ENCODE assay signal across 8 cellular contexts in the genomic region with DNA sequence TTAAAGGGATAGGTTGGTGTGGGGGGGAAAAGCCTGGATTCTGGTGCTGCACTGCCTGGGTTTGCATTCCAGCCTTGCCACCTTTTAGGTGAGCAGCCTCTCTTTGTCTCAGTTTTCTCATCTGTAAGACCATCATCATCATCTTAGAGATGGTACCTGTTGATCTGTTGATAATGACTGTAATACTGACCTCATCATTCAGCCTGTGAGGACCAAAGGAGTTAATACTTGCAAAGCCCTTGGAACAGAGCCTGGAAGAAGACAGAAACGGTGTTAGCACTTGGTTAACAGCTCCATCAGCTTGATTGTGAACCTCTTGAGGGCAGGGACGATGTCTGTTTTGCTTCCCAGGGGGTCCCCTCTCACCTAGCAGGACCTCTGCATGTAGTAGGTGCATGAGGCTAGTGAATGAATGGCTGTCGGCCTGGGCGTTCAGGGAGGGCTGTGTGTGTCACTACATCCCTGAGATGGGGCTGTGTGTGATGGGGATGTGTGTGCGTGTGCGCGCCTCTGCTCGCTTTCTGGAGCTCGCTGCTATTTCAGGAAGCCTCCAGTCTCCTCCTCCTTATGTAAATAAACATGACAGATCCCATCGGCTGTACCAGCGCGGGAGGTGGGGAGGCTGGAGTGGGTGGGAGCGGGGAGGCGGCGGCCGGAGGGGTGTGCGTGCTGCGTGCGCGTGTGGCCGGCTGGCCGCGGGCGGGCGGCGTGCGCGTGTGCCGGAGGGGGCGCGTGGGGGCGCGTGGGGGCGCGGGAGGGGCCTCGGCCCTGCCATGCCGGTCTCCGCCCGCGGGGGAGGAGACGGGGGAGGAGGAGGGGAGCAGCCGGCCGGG.
DNase-seq lines count a peak whose midpoint lies in the region; ATAC-seq and TF ChIP-seq lines count a peak whose summit lies in the region.

No MANE protein-coding gene starts in this region.

- H3K14ac ChIP-seq in trophoblast cell (ENCODE audit: low read length), result no peak overlapping the region

- H3K79me2 ChIP-seq in trophoblast cell (ENCODE audit: control insufficient read depth, insufficient read depth, low read length, poor library complexity), result no peaks in the 10 kb centered on the region

- no peak overlapping the region for H2BK120ac ChIP-seq in trophoblast cell (ENCODE audit: insufficient read depth, low read length, poor library complexity)

- no peaks in the 10 kb centered on the region for H3K9me3 ChIP-seq in cardiac muscle cell (ENCODE audit: low read depth)
- peaks cover 2% of the 10 kb centered on the region for H3K9me3 ChIP-seq in trophoblast cell (ENCODE audit: insufficient read depth, low read depth, low read length)

- H3K4me1 Mint-ChIP-seq in activated naive CD8-positive, alpha-beta T cell treated with anti-CD3 and anti-CD28 coated beads, Interleukin-2, amount 50 U/mL, for 24 hours, result peaks cover 15% of the 10 kb centered on the region

- H3K9ac ChIP-seq in trophoblast cell (ENCODE audit: low read length), result no peak overlapping the region

- no peak overlapping the region for H2BK12ac ChIP-seq in trophoblast cell (ENCODE audit: low read length)

- H3K36me3 ChIP-seq in cardiac muscle cell (no peaks in the 10 kb centered on the region), trophoblast cell (ENCODE audit: control insufficient read depth in 1 of 2, insufficient read depth in 2 of 2, low read length in 2 of 2) (peaks cover 0 to 1% of the 10 kb centered on the region in 2 experiments)

- no peak overlapping the region for H2BK5ac ChIP-seq in trophoblast cell (ENCODE audit: low read depth, low read length, poor library complexity)

- no peak for TF ChIP-seq CTCF in cardiac muscle cell (IDR thresholded peaks at IDR 0.05; ENCODE audit: low read depth, low read length)

- no CpG with 5 or more reads among the region's 43 CpGs for WGBS in trophoblast cell (ENCODE audit: extremely low coverage, insufficient coverage, insufficient read length)

- no peak overlapping the region for H2AK5ac ChIP-seq in trophoblast cell (ENCODE audit: low read length)

- H3K79me1 ChIP-seq in trophoblast cell (ENCODE audit: low read length), result peaks cover 4% of the 10 kb centered on the region

- no peak overlapping the region for H4K91ac ChIP-seq in trophoblast cell (ENCODE audit: low read depth, low read length)

- no peaks in the 10 kb centered on the region for H3K4me1 ChIP-seq in cardiac muscle cell (ENCODE audit: low read depth)
- H3K4me1 ChIP-seq in trophoblast cell (ENCODE audit: control insufficient read depth in 1 of 2, insufficient read depth in 2 of 2, low read length in 2 of 2), result peaks cover 0 to 3% of the 10 kb centered on the region in 2 experiments

- no peak overlapping the region for H2AFZ ChIP-seq in trophoblast cell (ENCODE audit: insufficient read depth, low read length, poor library complexity)

- H3K4ac ChIP-seq in trophoblast cell (ENCODE audit: low read depth, low read length), result no peak overlapping the region

- H3K27ac Mint-ChIP-seq in activated naive CD8-positive, alpha-beta T cell treated with anti-CD3 and anti-CD28 coated beads, Interleukin-2, amount 50 U/mL, for 24 hours, result no peak overlapping the region

- H4K12ac ChIP-seq in trophoblast cell (ENCODE audit: low read depth, low read length), result no peak overlapping the region

- H3K27ac ChIP-seq in cardiac muscle cell (no peak overlapping the region), trophoblast cell (ENCODE audit: low read depth, low read length) (no peak overlapping the region)

- H3K18ac ChIP-seq in trophoblast cell (ENCODE audit: low read length), result no peak overlapping the region

- DNase-seq in activated effector memory CD4-positive, alpha-beta T cell treated with anti-CD3 and anti-CD28 coated beads, Interleukin-2, amount 50 U/mL, for 16 hours, result peak; percentile 66
- DNase-seq in activated effector memory CD4-positive, alpha-beta T cell treated with Interleukin-2 at 50 U/mL for 16 hours, result no peak
- DNase-seq in NCI-H526 (lab: John Stamatoyannopoulos, UW) (peak; percentile 43 to 82), cardiac muscle cell (ENCODE audit: low read depth in 1 of 2, low spot score in 1 of 2) (peak; percentile 63 to 85), trophoblast cell (peak; percentile 46 to 56), pons (ENCODE audit: low spot score) (no peak)
- DNase-seq in activated naive CD8-positive, alpha-beta T cell treated with anti-CD3 and anti-CD28 coated beads, Interleukin-2, amount 50 U/mL, for 24 hours, result peak; percentile 22

- peak overlapping the region; percentile 41 for H3K4me3 ChIP-seq in cardiac muscle cell
- peak overlapping the region; percentile 54 for H3K4me3 ChIP-seq in trophoblast cell (ENCODE audit: low read depth, low read length)

- no peak overlapping the region for H4K8ac ChIP-seq in trophoblast cell (ENCODE audit: low read depth, low read length)

- H3K4me3 Mint-ChIP-seq in activated naive CD8-positive, alpha-beta T cell treated with anti-CD3 and anti-CD28 coated beads, Interleukin-2, amount 50 U/mL, for 24 hours, result peak overlapping the region; percentile 54

- H3K36me3 Mint-ChIP-seq in activated naive CD8-positive, alpha-beta T cell treated with anti-CD3 and anti-CD28 coated beads, Interleukin-2, amount 50 U/mL, for 24 hours (ENCODE audit: low read depth), result no peaks in the 10 kb centered on the region

- peak; percentile 26 for ATAC-seq in activated naive CD8-positive, alpha-beta T cell treated with anti-CD3 and anti-CD28 coated beads, Interleukin-2, amount 50 U/mL, for 24 hours
- no peak for ATAC-seq in GM19035 (IDR thresholded peaks at IDR 0.05; ENCODE audit: unreplicated experiment)

- no peak overlapping the region for H3K23ac ChIP-seq in trophoblast cell (ENCODE audit: low read length)

- H3K27me3 Mint-ChIP-seq in activated naive CD8-positive, alpha-beta T cell treated with anti-CD3 and anti-CD28 coated beads, Interleukin-2, amount 50 U/mL, for 24 hours, result peaks cover 32% of the 10 kb centered on the region

- no peaks in the 10 kb centered on the region for H3K9me3 Mint-ChIP-seq in activated naive CD8-positive, alpha-beta T cell treated with anti-CD3 and anti-CD28 coated beads, Interleukin-2, amount 50 U/mL, for 24 hours

- H3K4me2 ChIP-seq in trophoblast cell (ENCODE audit: low read length), result peak overlapping the region; percentile 68

- H3K27me3 ChIP-seq in cardiac muscle cell (no peaks in the 10 kb centered on the region), trophoblast cell (ENCODE audit: insufficient read depth, low read length) (no peaks in the 10 kb centered on the region)

Comparison
In these comparisons a context has a peak if more than half of its experiments do, and no peak if none do; other contexts are left out.
1. DNase-seq: peak in activated effector memory CD4-positive, alpha-beta T cell treated with anti-CD3 and anti-CD28 coated beads, Interleukin-2, amount 50 U/mL, for 16 hours (single experiment), NCI-H526 (2 of 2), activated naive CD8-positive, alpha-beta T cell treated with anti-CD3 and anti-CD28 coated beads, Interleukin-2, amount 50 U/mL, for 24 hours (single experiment), cardiac muscle cell (2 of 2) and trophoblast cell (2 of 2); none in activated effector memory CD4-positive, alpha-beta T cell treated with Interleukin-2 at 50 U/mL for 16 hours (single experiment) and pons (single experiment).